Comparison of ENCODE assay signal across 12 cellular contexts in genomic region chr5:163463063-163463435, GRCh38. TPM values are rescaled to one million over a fixed set of nuclear protein-coding genes. Genes with fewer than 3 reads are reported as not detected.
DNase-seq lines count a peak whose midpoint lies in the region; ATAC-seq and TF ChIP-seq lines count a peak whose summit lies in the region.
"Had no signal": no experiment of that assay in that cellular context is flagged by ENCODE, and none has a peak within 500 bp of the region (broad histone marks: within the 10 kb centered on the region; RNA-seq: fewer than 3 reads in every experiment).

No MANE protein-coding gene starts in this region.

- in situ Hi-C loops in brain microvascular endothelial cell (cut with HindIII; ENCODE audit: low pct_ligation_motif_present, low sequenced_read_pairs) = no loop called here

- no peak overlapping the region for H3K9ac ChIP-seq in BLaER1

- DNase-seq in brain microvascular endothelial cell = no peak
- no peak for DNase-seq in mucosa of descending colon
- no peak for DNase-seq in foreskin melanocyte
- DNase-seq: activated T-cell treated with anti-CD3 and anti-CD28 coated beads for 4 hours, COR-L47, IMR-90, NCI-H2081 treated with DMSO at 0.1 percent for 48 hours, right cardiac atrium had no signal

- ATAC-seq in mucosa of descending colon (no peak), GM19324 (IDR thresholded peaks at IDR 0.05; ENCODE audit: low FRiP score, unreplicated experiment) (no peak)
- ATAC-seq: GM23338, right cardiac atrium had no signal

- H3K4me3 ChIP-seq in BLaER1 (no peak overlapping the region), brain microvascular endothelial cell (ENCODE audit: low read depth, low read length) (no peak overlapping the region), mucosa of descending colon (no peak overlapping the region)

- intact Hi-C loops in mucosa of descending colon (cut with DNase I, micrococcal nuclease) = no loop called here

- H3K27me3 ChIP-seq in BLaER1 (no peaks in the 10 kb centered on the region), brain microvascular endothelial cell (replicated peaks) (no peaks in the 10 kb centered on the region)

- H3K9me3 ChIP-seq in BLaER1 (no peaks in the 10 kb centered on the region), KOPT-K1 (ENCODE audit: insufficient read depth, low read length, poor library complexity, severe bottlenecking) (no peaks in the 10 kb centered on the region), mucosa of descending colon (no peaks in the 10 kb centered on the region)

- TF ChIP-seq CTCF in brain microvascular endothelial cell (IDR thresholded peaks at IDR 0.05; ENCODE audit: low read depth, low read length, missing control alignments) = no peak
- TF ChIP-seq CTCF in mucosa of descending colon (IDR thresholded peaks at IDR 0.05) = no peak

- H3K36me3 ChIP-seq in BLaER1 (peaks cover 26% of the 10 kb centered on the region), KOPT-K1 (ENCODE audit: insufficient read depth, low read length) (peaks cover 40% of the 10 kb centered on the region), brain microvascular endothelial cell (replicated peaks) (no peaks in the 10 kb centered on the region), mucosa of descending colon (ENCODE audit: low read depth) (no peaks in the 10 kb centered on the region)

- H3K27ac ChIP-seq in BLaER1 (no peak overlapping the region), KOPT-K1 (ENCODE audit: low read depth, low read length, poor library complexity, severe bottlenecking) (peak overlapping the region; percentile 97), brain microvascular endothelial cell (peak overlapping the region; percentile 73)

- H3K4me2 ChIP-seq in BLaER1 = peak overlapping the region; percentile 83

- H3K4me1 ChIP-seq in BLaER1 = peaks cover 27% of the 10 kb centered on the region
- H3K4me1 ChIP-seq in mucosa of descending colon (ENCODE audit: low read depth) = peaks cover 5% of the 10 kb centered on the region

- H4K20me1 ChIP-seq in BLaER1 = no peaks in the 10 kb centered on the region

RNA-seq across cellular contexts. Expression of gene HMMR, which starts 2.6 kb away (rescaled TPM):
- 10 to 100 TPM in 1 of 3 donors, 1 to 10 TPM in 2; 2.3 to 19.0 (median 4.0) TPM for total RNA-seq in mucosa of descending colon

RNA-seq across cellular contexts. Expression of gene NUDCD2, which starts 3.1 kb away (rescaled TPM):
- total RNA-seq in mucosa of descending colon = 10 to 100 TPM; 17.5 to 24.1 (median 21.7) TPM

RNA-seq across cellular contexts. Expression of gene CCNG1, which starts 25.7 kb away (rescaled TPM):
- total RNA-seq in mucosa of descending colon = 100 to 1,000 TPM; 138 to 190 (median 176) TPM

RNA-seq across cellular contexts. Expression of gene MAT2B, which starts 42.4 kb away (rescaled TPM):
- 10 to 100 TPM; 69.4 to 72.5 (median 70.5) TPM for total RNA-seq in mucosa of descending colon
